14 cellular contexts compared by ENCODE assay signal in genomic region chr3:56813656-56813965, GRCh38. TPM values are rescaled to one million over a fixed set of nuclear protein-coding genes. Genes with fewer than 3 reads are reported as not detected.
DNase-seq lines count a peak whose midpoint lies in the region; ATAC-seq and TF ChIP-seq lines count a peak whose summit lies in the region.
"Had no signal": no experiment of that assay in that cellular context is flagged by ENCODE, and none has a peak within 500 bp of the region (broad histone marks: within the 10 kb centered on the region; RNA-seq: fewer than 3 reads in every experiment).

No MANE protein-coding gene starts in this region.

- no peaks in the 10 kb centered on the region for H3K27me3 ChIP-seq in thymus (ENCODE audit: control insufficient read depth, insufficient read depth)
- H3K27me3 ChIP-seq: upper lobe of left lung had no signal

- no TSS peak for BruUV-seq in OCI-LY7 (replicated peaks; lab: Mats Ljungman, UMichigan)

- ATAC-seq in HG02970 (IDR thresholded peaks at IDR 0.05; ENCODE audit: low FRiP score, unreplicated experiment) = no peak
- no peak for ATAC-seq in GM19351 (IDR thresholded peaks at IDR 0.05; ENCODE audit: unreplicated experiment)

- no peak for DNase-seq in activated naive CD8-positive, alpha-beta T cell treated with anti-CD3 and anti-CD28 coated beads for 36 hours
- DNase-seq in OCI-LY7 (ENCODE audit: low spot score) (no peak), caudate nucleus (lab: John Stamatoyannopoulos, UW) (no peak), retina (no peak)
- DNase-seq: activated CD4-positive, alpha-beta T cell treated with anti-CD3 and anti-CD28 coated beads, Interleukin-2, amount 50 U/mL, for 4 hours; AML-193; islet precursor cell; NCI-H1048; upper lobe of left lung had no signal

- peak overlapping the region; percentile 29 for H3K4me2 ChIP-seq in OCI-LY7 (ENCODE audit: low read length)

- peaks cover 76% of the 10 kb centered on the region for H3K4me1 Mint-ChIP-seq in activated naive CD8-positive, alpha-beta T cell (ENCODE audit: low read depth)
- peaks cover 61% of the 10 kb centered on the region for H3K4me1 Mint-ChIP-seq in activated naive CD8-positive, alpha-beta T cell treated with anti-CD3 and anti-CD28 coated beads for 36 hours

- no peaks in the 10 kb centered on the region for H3K9me2 ChIP-seq in OCI-LY7 (ENCODE audit: insufficient read depth, low read length)

- H3K36me3 Mint-ChIP-seq in activated naive CD8-positive, alpha-beta T cell = no peaks in the 10 kb centered on the region
- H3K36me3 Mint-ChIP-seq in activated naive CD8-positive, alpha-beta T cell treated with anti-CD3 and anti-CD28 coated beads for 36 hours = no peaks in the 10 kb centered on the region

- CTCF ChIA-PET in OCI-LY7 (lab: Charles Lee; ENCODE audit: unreplicated experiment) = interaction anchor here (0.6 kb wide), 3 partner anchors 175 to 413 kb away, joined by 3 to 6 read pairs (median 3); no protein-coding TSS in a partner anchor

- WGBS in thymus = 3% methylated on average over 1 of the region's 1 CpG

- H3K4me3 ChIP-seq in OCI-LY7 (ENCODE audit: low read depth, low read length, poor library complexity, severe bottlenecking) = no peak overlapping the region
- no peak overlapping the region for H3K4me3 ChIP-seq in thymus (ENCODE audit: low read length)
- H3K4me3 ChIP-seq: upper lobe of left lung had no signal

- H2AFZ ChIP-seq in OCI-LY7 (ENCODE audit: low read length) = no peak overlapping the region

- H3K9me3 ChIP-seq in OCI-LY7 (ENCODE audit: low read length) (no peaks in the 10 kb centered on the region), thymus (ENCODE audit: control insufficient read depth) (no peaks in the 10 kb centered on the region)
- H3K9me3 ChIP-seq: upper lobe of left lung had no signal

- no peaks in the 10 kb centered on the region for H3K79me2 ChIP-seq in OCI-LY7 (ENCODE audit: insufficient read depth, low read depth, low read length)

- H3K27ac Mint-ChIP-seq in activated naive CD8-positive, alpha-beta T cell = peak overlapping the region; percentile 77
- no peak overlapping the region for H3K27ac Mint-ChIP-seq in activated naive CD8-positive, alpha-beta T cell treated with anti-CD3 and anti-CD28 coated beads for 36 hours

- H3K27me3 Mint-ChIP-seq in activated naive CD8-positive, alpha-beta T cell = no peaks in the 10 kb centered on the region
- no peaks in the 10 kb centered on the region for H3K27me3 Mint-ChIP-seq in activated naive CD8-positive, alpha-beta T cell treated with anti-CD3 and anti-CD28 coated beads for 36 hours
- H3K27me3 Mint-ChIP-seq: progenitor cell of endocrine pancreas had no signal

- H3K36me3 ChIP-seq in OCI-LY7 (ENCODE audit: insufficient read depth, low read length) (no peaks in the 10 kb centered on the region), thymus (ENCODE audit: control insufficient read depth, insufficient read depth) (no peaks in the 10 kb centered on the region)
- H3K36me3 ChIP-seq: upper lobe of left lung had no signal

- POLR2A ChIA-PET in OCI-LY7 (lab: Charles Lee) = interaction anchor here (0.6 to 1.4 kb wide), 9 partner anchors 11 to 432 kb away, joined by 3 to 5 read pairs (median 3); partner anchors contain the start of gene ARHGEF3

- peak overlapping the region; percentile 56 for H3K4me3 Mint-ChIP-seq in activated naive CD8-positive, alpha-beta T cell
- no peak overlapping the region for H3K4me3 Mint-ChIP-seq in activated naive CD8-positive, alpha-beta T cell treated with anti-CD3 and anti-CD28 coated beads for 36 hours

- H3K27ac ChIP-seq in OCI-LY7 (ENCODE audit: low read depth, low read length, poor library complexity, severe bottlenecking) (no peak overlapping the region), caudate nucleus (ENCODE audit: low read depth, low read length) (peak overlapping the region; percentile 39), thymus (ENCODE audit: low read depth) (peak overlapping the region; percentile 42)

- no peaks in the 10 kb centered on the region for H3K9me3 Mint-ChIP-seq in activated naive CD8-positive, alpha-beta T cell (ENCODE audit: low read depth)
- no peaks in the 10 kb centered on the region for H3K9me3 Mint-ChIP-seq in activated naive CD8-positive, alpha-beta T cell treated with anti-CD3 and anti-CD28 coated beads for 36 hours

- H3K4me1 ChIP-seq in OCI-LY7 (ENCODE audit: insufficient read depth, low read length, poor library complexity, severe bottlenecking) (peaks cover 30% of the 10 kb centered on the region), thymus (ENCODE audit: control insufficient read depth, insufficient read depth, low read length) (peaks cover 8% of the 10 kb centered on the region)

- H4K20me1 ChIP-seq in OCI-LY7 (ENCODE audit: insufficient read depth, low read length) = peaks cover 5% of the 10 kb centered on the region; the same call in 1 of the 2 replicates

- no peak for TF ChIP-seq CTCF in OCI-LY7 (conservative IDR thresholded peaks at IDR 0.05; ENCODE audit: low read length)

- intact Hi-C loops in OCI-LY7 (cut with micrococcal nuclease; ENCODE audit: unreplicated experiment) = no loop called here

RNA-seq across cellular contexts. Expression of gene ARHGEF3, which starts 11.9 kb away (rescaled TPM):
- 10 to 100 TPM; 81.2 to 88.2 TPM for total RNA-seq in activated naive CD8-positive, alpha-beta T cell treated with anti-CD3 and anti-CD28 coated beads for 36 hours
- total RNA-seq in OCI-LY7 (2014; rRNA removed; shearing (Covaris generic)) = 10.8 and 14.1 TPM in 2 replicates
- total RNA-seq in OCI-LY7 (2022) = 21.7 and 26.9 TPM in 2 replicates
- 31.5 TPM for polyA plus RNA-seq in thymus
